17 cellular contexts compared by ENCODE assay signal in the genomic region with DNA sequence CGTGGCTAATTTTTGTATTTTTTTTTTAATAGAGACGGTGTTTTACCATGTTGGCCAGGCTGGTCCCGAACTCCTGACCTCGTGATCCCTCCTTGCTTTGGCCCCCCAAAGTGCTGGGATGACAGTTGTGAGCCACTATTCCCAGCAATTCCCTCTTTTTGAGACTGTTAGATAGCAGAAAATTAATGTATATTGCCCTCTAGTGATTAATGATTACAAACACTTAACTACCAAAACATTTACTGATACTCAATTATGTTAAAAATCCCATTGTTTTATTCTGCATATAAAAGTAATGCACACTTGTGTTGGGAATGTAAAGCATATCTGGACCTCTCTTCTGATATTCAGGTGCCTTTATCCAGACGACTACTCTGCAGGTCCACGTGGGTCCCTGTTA. TPM values are rescaled to one million over a fixed set of nuclear protein-coding genes. Genes with fewer than 3 reads are reported as not detected.
DNase-seq lines count a peak whose midpoint lies in the region; ATAC-seq, FAIRE-seq and TF ChIP-seq lines count a peak whose summit lies in the region.
"Had no signal": no experiment of that assay in that cellular context is flagged by ENCODE, and none has a peak within 500 bp of the region (broad histone marks: within the 10 kb centered on the region; RNA-seq: fewer than 3 reads in every experiment).

No MANE protein-coding gene starts in this region.

- FAIRE-seq in D721Med (lab: Jason Lieb, UNC) = no peak
- FAIRE-seq: bronchial epithelial cell, GM12892 had no signal

- DNase-seq in NCI-H1105 treated with DMSO at 0.1 percent for 48 hours (lab: John Stamatoyannopoulos, UW) (peak; percentile 16), NCI-H1105 (lab: John Stamatoyannopoulos, UW) (no peak), D721Med (ENCODE audit: insufficient read length, low spot score) (no peak), midbrain (lab: John Stamatoyannopoulos, UW) (peak; percentile 11), NCI-H446 (lab: John Stamatoyannopoulos, UW) (no peak)
- no peak for DNase-seq in T-helper 2 cell treated with Interferon-gamma antibody and Interleukin-4, amounts not matched to agents 5 μg/mL and 100 μg/mL, for 36 hours (ENCODE audit: low spot score)
- DNase-seq: activated CD8-positive, alpha-beta memory T cell treated with anti-CD3 and anti-CD28 coated beads, Interleukin-2, amount 50 U/mL, for 48 hours; activated effector memory CD4-positive, alpha-beta T cell treated with Interleukin-2 at 50 U/mL for 16 hours; activated naive CD8-positive, alpha-beta T cell treated with anti-CD3 and anti-CD28 coated beads, Interleukin-2, amount 50 U/mL, for 24 hours; IMR-90; left cardiac atrium; MV-4-11; NCI-H2107 had no signal

- no peak overlapping the region for H3K4me3 Mint-ChIP-seq in brain
- no peak overlapping the region for H3K4me3 Mint-ChIP-seq in T-helper 2 cell treated with Interferon-gamma antibody and Interleukin-4, amounts not matched to agents 5 μg/mL and 100 μg/mL, for 36 hours
- H3K4me3 Mint-ChIP-seq: activated naive CD8-positive, alpha-beta T cell treated with anti-CD3 and anti-CD28 coated beads, Interleukin-2, amount 50 U/mL, for 24 hours had no signal

- ATAC-seq in HG03460 (IDR thresholded peaks at IDR 0.05; ENCODE audit: unreplicated experiment) = no peak
- ATAC-seq: activated naive CD8-positive, alpha-beta T cell treated with anti-CD3 and anti-CD28 coated beads, Interleukin-2, amount 50 U/mL, for 24 hours had no signal

- peaks cover 0 to 4% (median 2%) of the 10 kb centered on the region in 5 experiments for H3K9me3 Mint-ChIP-seq in brain
- H3K9me3 Mint-ChIP-seq in T-helper 2 cell treated with Interferon-gamma antibody and Interleukin-4, amounts not matched to agents 5 μg/mL and 100 μg/mL, for 36 hours = no peaks in the 10 kb centered on the region

- H3K4me1 Mint-ChIP-seq in brain = no peaks in the 10 kb centered on the region
- no peaks in the 10 kb centered on the region for H3K4me1 Mint-ChIP-seq in T-helper 2 cell treated with Interferon-gamma antibody and Interleukin-4, amounts not matched to agents 5 μg/mL and 100 μg/mL, for 36 hours (ENCODE audit: low read depth)
- H3K4me1 Mint-ChIP-seq: activated naive CD8-positive, alpha-beta T cell treated with anti-CD3 and anti-CD28 coated beads, Interleukin-2, amount 50 U/mL, for 24 hours had no signal

- H3K27ac Mint-ChIP-seq in brain = no peak overlapping the region
- H3K27ac Mint-ChIP-seq in T-helper 2 cell treated with Interferon-gamma antibody and Interleukin-4, amounts not matched to agents 5 μg/mL and 100 μg/mL, for 36 hours = no peak overlapping the region
- H3K27ac Mint-ChIP-seq: activated naive CD8-positive, alpha-beta T cell treated with anti-CD3 and anti-CD28 coated beads, Interleukin-2, amount 50 U/mL, for 24 hours had no signal

- TF ChIP-seq CTCF in D721Med (IDR thresholded peaks at IDR 0.05; ENCODE audit: insufficient read depth, missing control alignments) (peak; percentile 30), brain (conservative IDR thresholded peaks at IDR 0.05) (peak; percentile 38 to 45)

- H3K27me3 Mint-ChIP-seq in brain = peaks cover 9% of the 10 kb centered on the region
- no peaks in the 10 kb centered on the region for H3K27me3 Mint-ChIP-seq in T-helper 2 cell treated with Interferon-gamma antibody and Interleukin-4, amounts not matched to agents 5 μg/mL and 100 μg/mL, for 36 hours (ENCODE audit: low read depth)
- H3K27me3 Mint-ChIP-seq: activated naive CD8-positive, alpha-beta T cell treated with anti-CD3 and anti-CD28 coated beads, Interleukin-2, amount 50 U/mL, for 24 hours had no signal

- H3K36me3 Mint-ChIP-seq in brain = no peaks in the 10 kb centered on the region
- H3K36me3 Mint-ChIP-seq in T-helper 2 cell treated with Interferon-gamma antibody and Interleukin-4, amounts not matched to agents 5 μg/mL and 100 μg/mL, for 36 hours (ENCODE audit: low read depth) = no peaks in the 10 kb centered on the region

RNA-seq across cellular contexts. Expression of a gene that starts 41.2 kb away (rescaled TPM):
- 31.5 TPM for polyA plus RNA-seq in brain (ENCODE audit: insufficient read depth, low read depth, low replicate concordance)
- polyA plus RNA-seq: IMR-90 had no signal

Comparison
In these comparisons a context has a peak if more than half of its experiments do, and no peak if none do; other contexts are left out.
1. DNase-seq: peak in NCI-H1105 treated with DMSO at 0.1 percent for 48 hours (single experiment) and midbrain (single experiment); none in NCI-H1105 (single experiment), D721Med (single experiment), NCI-H446 (0 of 2) and T-helper 2 cell treated with Interferon-gamma antibody and Interleukin-4, amounts not matched to agents 5 μg/mL and 100 μg/mL, for 36 hours (single experiment).